In the genomic region with DNA sequence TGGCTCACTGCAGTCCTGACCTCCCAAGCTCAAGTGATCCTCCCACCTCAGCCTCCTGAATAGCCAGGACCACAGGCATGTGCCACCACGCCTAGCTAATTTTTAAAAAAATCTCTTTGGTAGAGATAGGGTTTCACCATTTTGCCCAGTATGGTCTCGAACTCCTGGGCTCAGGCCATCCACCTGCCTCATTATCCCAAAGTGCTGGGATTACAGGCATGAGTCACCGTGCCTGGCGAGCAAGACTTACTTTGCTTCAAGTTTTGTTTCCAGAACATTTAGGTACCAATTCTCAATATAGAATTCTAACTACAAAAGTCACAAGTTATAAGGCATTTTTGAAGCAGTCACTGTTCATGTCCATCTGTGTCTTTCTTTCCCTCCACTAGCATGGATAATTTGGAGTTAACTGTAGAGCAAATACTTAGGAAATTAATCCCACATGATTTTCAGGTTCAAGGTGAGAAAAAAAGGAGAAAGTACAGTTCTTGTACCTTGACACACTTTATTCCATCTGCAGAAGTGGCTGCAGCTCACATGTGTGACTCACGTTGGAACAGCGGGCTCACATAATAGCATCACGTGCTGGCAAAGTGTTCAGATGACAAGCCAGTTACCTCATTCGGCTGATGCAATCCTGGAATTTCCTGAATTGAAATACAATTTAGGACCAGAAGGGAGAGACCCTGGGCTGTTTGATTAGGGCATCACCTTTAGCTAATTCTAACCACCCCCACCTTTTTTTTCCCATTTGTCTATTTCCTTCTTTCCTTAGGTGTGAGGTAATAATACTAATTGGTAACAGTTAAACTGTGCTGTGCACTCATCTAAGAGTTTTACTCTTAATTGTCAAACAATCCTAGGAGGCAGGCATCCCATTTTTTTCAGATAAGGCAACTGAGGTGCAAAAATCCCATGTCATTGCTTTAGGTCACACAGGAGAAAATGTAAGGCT, we compare ENCODE assay signal across 1 cellular context.
TF ChIP-seq lines count a peak whose summit lies in the region.

No MANE protein-coding gene starts in this region.

TF ChIP-seq in K562, 482 proteins besides CTCF, POLR2A, EP300 and RAD21 (continued from another document and continues in another):
- TF ChIP-seq AFF4 (CRISPR knock-in tag; IDR thresholded peaks at IDR 0.05) (no peak), SMARCE1 (IDR thresholded peaks at IDR 0.05) (peak; percentile 53; the same call in 1 of the 2 replicates), ZNF778 (CRISPR knock-in tag; IDR thresholded peaks at IDR 0.05) (no peak), ZSCAN29 (IDR thresholded peaks at IDR 0.05) (no peak), PCBP2 (IDR thresholded peaks at IDR 0.05; ENCODE audit: low read depth, low read length, poor library complexity, severe bottlenecking) (no peak), ZKSCAN3 (CRISPR knock-in tag; IDR thresholded peaks at IDR 0.05) (no peak), MAFK (IDR thresholded peaks at IDR 0.05; ENCODE audit: low read length) (no peak), BCOR (IDR thresholded peaks at IDR 0.05) (no peak), PTBP1 (IDR thresholded peaks at IDR 0.05; ENCODE audit: low read depth, low read length) (no peak), ZNF561 (CRISPR knock-in tag; conservative IDR thresholded peaks at IDR 0.05) (no peak), PRPF4 (IDR thresholded peaks at IDR 0.05; ENCODE audit: insufficient read depth, low read depth, low read length, poor library complexity, severe bottlenecking) (no peak), DDX20 (tag; IDR thresholded peaks at IDR 0.05; ENCODE audit: low read depth) (0 out of 2 replicates have a peak, but pooled peaks have one; percentile 22), MYBL2 (IDR thresholded peaks at IDR 0.05; ENCODE audit: low read depth) (no peak), MYBL2 (CRISPR knock-in tag; IDR thresholded peaks at IDR 0.05; ENCODE audit: borderline replicate concordance) (no peak), CTBP1 (IDR thresholded peaks at IDR 0.05; ENCODE audit: borderline replicate concordance) (peak; percentile 79), MECOM (CRISPR knock-in tag; IDR thresholded peaks at IDR 0.05) (peak; percentile 42), MLLT1 (IDR thresholded peaks at IDR 0.05) (no peak), CREB1 (IDR thresholded peaks at IDR 0.05) (no peak), CREB1 (CRISPR knock-in tag; IDR thresholded peaks at IDR 0.05) (0 out of 2 replicates have a peak, but pooled peaks have one; percentile 47), ATF7 (IDR thresholded peaks at IDR 0.05) (peak; percentile 98), KLF13 (tag; IDR thresholded peaks at IDR 0.05; ENCODE audit: borderline replicate concordance, low read depth) (no peak), NR2C1 (IDR thresholded peaks at IDR 0.05) (no peak), NR2C1 (tag; IDR thresholded peaks at IDR 0.05) (no peak), HEY1 (CRISPR knock-in tag; IDR thresholded peaks at IDR 0.05; ENCODE audit: borderline replicate concordance) (no peak), XRCC3 (IDR thresholded peaks at IDR 0.05) (no peak), KDM4B (IDR thresholded peaks at IDR 0.05; ENCODE audit: borderline replicate concordance in 2 of 2, low read depth in 1 of 2) (no peak), ZNF431 (CRISPR knock-in tag; IDR thresholded peaks at IDR 0.05) (no peak), POLR3A (IDR thresholded peaks at IDR 0.05; ENCODE audit: borderline replicate concordance, extremely low read depth, insufficient read depth, insufficient read length) (no peak), ZNF224 (CRISPR knock-in tag; IDR thresholded peaks at IDR 0.05) (no peak), ZBTB1 (CRISPR knock-in tag; IDR thresholded peaks at IDR 0.05; ENCODE audit: borderline replicate concordance, low read depth) (no peak), ZEB2 (IDR thresholded peaks at IDR 0.05) (peak; percentile 74; the same call in 1 of the 2 replicates), ZFPM2 (CRISPR knock-in tag; IDR thresholded peaks at IDR 0.05) (no peak), SNAPC5 (CRISPR knock-in tag; IDR thresholded peaks at IDR 0.05) (no peak), SIN3A (IDR thresholded peaks at IDR 0.05; ENCODE audit: borderline replicate concordance in 2 of 2, control insufficient read depth in 1 of 2, low read depth in 2 of 2, low read length in 2 of 2) (no peak), PHB (CRISPR knock-in tag; IDR thresholded peaks at IDR 0.05) (no peak), TSC22D4 (tag; IDR thresholded peaks at IDR 0.05) (no peak), SAFB2 (IDR thresholded peaks at IDR 0.05; ENCODE audit: borderline replicate concordance, low read depth, low read length, severe bottlenecking) (no peak), BHLHE40 (IDR thresholded peaks at IDR 0.05; ENCODE audit: low read length) (peak; percentile 99), ZNF212 (CRISPR knock-in tag; IDR thresholded peaks at IDR 0.05) (no peak), EP400 (IDR thresholded peaks at IDR 0.05) (peak; percentile 80), POU5F1 (IDR thresholded peaks at IDR 0.05; ENCODE audit: borderline replicate concordance, low read depth, low read length, partially characterized antibody) (no peak), NR1H2 (CRISPR knock-in tag; IDR thresholded peaks at IDR 0.05) (no peak), DIDO1 (tag; IDR thresholded peaks at IDR 0.05; ENCODE audit: low read depth) (no peak)
- TF ChIP-seq, protein P1, sequence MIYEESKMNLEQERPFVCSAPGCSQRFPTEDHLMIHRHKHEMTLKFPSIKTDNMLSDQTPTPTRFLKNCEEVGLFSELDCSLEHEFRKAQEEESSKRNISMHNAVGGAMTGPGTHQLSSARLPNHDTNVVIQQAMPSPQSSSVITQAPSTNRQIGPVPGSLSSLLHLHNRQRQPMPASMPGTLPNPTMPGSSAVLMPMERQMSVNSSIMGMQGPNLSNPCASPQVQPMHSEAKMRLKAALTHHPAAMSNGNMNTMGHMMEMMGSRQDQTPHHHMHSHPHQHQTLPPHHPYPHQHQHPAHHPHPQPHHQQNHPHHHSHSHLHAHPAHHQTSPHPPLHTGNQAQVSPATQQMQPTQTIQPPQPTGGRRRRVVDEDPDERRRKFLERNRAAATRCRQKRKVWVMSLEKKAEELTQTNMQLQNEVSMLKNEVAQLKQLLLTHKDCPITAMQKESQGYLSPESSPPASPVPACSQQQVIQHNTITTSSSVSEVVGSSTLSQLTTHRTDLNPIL (CRISPR knock-in tag; IDR thresholded peaks at IDR 0.05) = no peak
- TF ChIP-seq, protein P2, sequence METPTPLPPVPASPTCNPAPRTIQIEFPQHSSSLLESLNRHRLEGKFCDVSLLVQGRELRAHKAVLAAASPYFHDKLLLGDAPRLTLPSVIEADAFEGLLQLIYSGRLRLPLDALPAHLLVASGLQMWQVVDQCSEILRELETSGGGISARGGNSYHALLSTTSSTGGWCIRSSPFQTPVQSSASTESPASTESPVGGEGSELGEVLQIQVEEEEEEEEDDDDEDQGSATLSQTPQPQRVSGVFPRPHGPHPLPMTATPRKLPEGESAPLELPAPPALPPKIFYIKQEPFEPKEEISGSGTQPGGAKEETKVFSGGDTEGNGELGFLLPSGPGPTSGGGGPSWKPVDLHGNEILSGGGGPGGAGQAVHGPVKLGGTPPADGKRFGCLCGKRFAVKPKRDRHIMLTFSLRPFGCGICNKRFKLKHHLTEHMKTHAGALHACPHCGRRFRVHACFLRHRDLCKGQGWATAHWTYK (CRISPR knock-in tag; IDR thresholded peaks at IDR 0.05) = no peak
- TF ChIP-seq, protein P3, sequence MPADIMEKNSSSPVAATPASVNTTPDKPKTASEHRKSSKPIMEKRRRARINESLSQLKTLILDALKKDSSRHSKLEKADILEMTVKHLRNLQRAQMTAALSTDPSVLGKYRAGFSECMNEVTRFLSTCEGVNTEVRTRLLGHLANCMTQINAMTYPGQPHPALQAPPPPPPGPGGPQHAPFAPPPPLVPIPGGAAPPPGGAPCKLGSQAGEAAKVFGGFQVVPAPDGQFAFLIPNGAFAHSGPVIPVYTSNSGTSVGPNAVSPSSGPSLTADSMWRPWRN (IDR thresholded peaks at IDR 0.05; ENCODE audit: low read depth) = no peak
- TF ChIP-seq, protein P4, sequence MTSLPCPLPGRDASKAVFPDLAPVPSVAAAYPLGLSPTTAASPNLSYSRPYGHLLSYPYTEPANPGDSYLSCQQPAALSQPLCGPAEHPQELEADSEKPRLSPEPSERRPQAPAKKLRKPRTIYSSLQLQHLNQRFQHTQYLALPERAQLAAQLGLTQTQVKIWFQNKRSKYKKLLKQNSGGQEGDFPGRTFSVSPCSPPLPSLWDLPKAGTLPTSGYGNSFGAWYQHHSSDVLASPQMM (CRISPR knock-in tag; IDR thresholded peaks at IDR 0.05) = no peak
